ENCODE assay signal across 22 cellular contexts in the genomic region with DNA sequence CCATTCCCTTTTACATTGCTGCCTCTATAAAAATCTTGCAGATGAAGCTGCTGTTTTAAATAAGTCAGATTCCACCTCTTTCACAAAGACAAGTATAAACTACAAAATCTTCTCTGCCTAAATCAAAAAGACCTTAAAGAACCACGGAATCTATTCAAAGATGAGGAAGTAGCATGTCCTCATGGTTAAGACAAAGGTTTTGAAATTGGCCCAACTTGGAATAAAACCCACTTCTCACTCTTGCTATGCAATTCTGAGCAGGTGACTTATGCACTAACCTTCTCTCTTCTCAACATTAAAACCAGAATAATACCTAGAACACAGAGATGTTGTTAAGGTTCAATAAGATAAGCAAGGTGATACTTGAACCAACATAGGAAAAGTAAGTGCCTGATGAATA.
DNase-seq lines count a peak whose midpoint lies in the region; ATAC-seq and TF ChIP-seq lines count a peak whose summit lies in the region.
"Had no signal": no experiment of that assay in that cellular context is flagged by ENCODE, and none has a peak within 500 bp of the region (broad histone marks: within the 10 kb centered on the region; RNA-seq: fewer than 3 reads in every experiment).

No MANE protein-coding gene starts in this region.

- POLR2A ChIA-PET in CD8-positive, alpha-beta T cell (lab: Charles Lee), result interaction anchor here (0.6 to 2.2 kb wide), 16 partner anchors 8 to 354 kb away, joined by 3 to 10 read pairs (median 3); a partner anchor contains a TSS
- POLR2A ChIA-PET in T-cell (lab: Charles Lee), result interaction anchor here in 1 of 2 donors (0.8 to 1.2 kb wide), 4 partner anchors 30 to 60 kb away, joined by 3 to 5 read pairs (median 4); no protein-coding TSS in a partner anchor

- CTCF ChIA-PET in CD8-positive, alpha-beta T cell (lab: Charles Lee), result interaction anchor here (1.0 to 1.1 kb wide), 2 partner anchors 45 to 177 kb away, joined by 3 read pairs; no protein-coding TSS in a partner anchor
- CTCF ChIA-PET in T-cell (lab: Charles Lee), result interaction anchor here (0.6 to 1.2 kb wide), 5 partner anchors 10 to 35 kb away, joined by 3 to 10 read pairs (median 3); no protein-coding TSS in a partner anchor

- peaks cover 89% of the 10 kb centered on the region for H3K4me1 Mint-ChIP-seq in activated T-cell treated with anti-CD3 and anti-CD28 coated beads, Interleukin-2, amount 50 U/mL, for 24 hours (ENCODE audit: low read depth)
- peaks cover 85% of the 10 kb centered on the region for H3K4me1 Mint-ChIP-seq in CD8-positive, alpha-beta T cell (ENCODE audit: low read depth)
- H3K4me1 Mint-ChIP-seq in T-cell, result peaks cover 88 to 93% (median 89%) of the 10 kb centered on the region in 3 donors
- H3K4me1 Mint-ChIP-seq in mesothelial cell of epicardium, result peaks cover 8% of the 10 kb centered on the region
- peaks cover 11 to 14% of the 10 kb centered on the region in 2 donors for H3K4me1 Mint-ChIP-seq in natural killer cell treated with Interleukin-12 subunit alpha and Interleukin-12 subunit beta and Interleukin-15 and Interleukin-18, amount 100 ng/mL, for 72 hours (ENCODE audit: low read depth in 2 of 2)
- H3K4me1 Mint-ChIP-seq: neural crest cell had no signal

- no peak overlapping the region for H3K4me3 ChIP-seq in CD8-positive, alpha-beta T cell (ENCODE audit: low read depth, low read length)
- no peak overlapping the region for H3K4me3 ChIP-seq in lower lobe of right lung
- H3K4me3 ChIP-seq: suprapubic skin had no signal

- no peak for DNase-seq in activated T-cell treated with anti-CD3 and anti-CD28 coated beads, Interleukin-2, amount 50 U/mL, for 24 hours
- DNase-seq in activated T-cell treated with anti-CD3 and anti-CD28 coated beads, Interleukin-2, amount 50 U/mL, for 1 hour, result no peak
- DNase-seq in CD8-positive, alpha-beta T cell, result no peak
- no peak for DNase-seq in T-cell
- DNase-seq in mesothelial cell of epicardium (ENCODE audit: low spot score in 2 of 2, unreplicated experiment in 2 of 2), result no peak
- no peak for DNase-seq in lower lobe of right lung
- no peak for DNase-seq in natural killer cell treated with Interleukin-12 subunit alpha and Interleukin-12 subunit beta and Interleukin-15 and Interleukin-18, amount 100 ng/mL, for 72 hours (ENCODE audit: low spot score)
- no peak for DNase-seq in NCI-H2227 treated with DMSO at 0.1 percent for 48 hours (lab: John Stamatoyannopoulos, UW)
- DNase-seq: ACHN; activated CD8-positive, alpha-beta memory T cell treated with anti-CD3 and anti-CD28 coated beads, Interleukin-2, amount 10 ng/mL, durations not matched to agents 7 days and 5 days; activated gamma-delta T cell; DMS53; GF-D8; H7; NCI-H1417 treated with DMSO at 0.1 percent for 48 hours; NCI-H510A had no signal

- H3K27me3 ChIP-seq in CD8-positive, alpha-beta T cell (ENCODE audit: insufficient read depth, low read length), result no peaks in the 10 kb centered on the region
- no peaks in the 10 kb centered on the region for H3K27me3 ChIP-seq in lower lobe of right lung (ENCODE audit: low read depth)
- H3K27me3 ChIP-seq: suprapubic skin had no signal

- H3K4me3 Mint-ChIP-seq in activated T-cell treated with anti-CD3 and anti-CD28 coated beads, Interleukin-2, amount 50 U/mL, for 24 hours, result peak overlapping the region; percentile 3
- H3K4me3 Mint-ChIP-seq in CD8-positive, alpha-beta T cell, result peak overlapping the region; percentile 63
- H3K4me3 Mint-ChIP-seq in T-cell (peak overlapping the region; percentile 67 to 84 (median 77)), mesothelial cell of epicardium (no peak overlapping the region)
- H3K4me3 Mint-ChIP-seq in natural killer cell treated with Interleukin-12 subunit alpha and Interleukin-12 subunit beta and Interleukin-15 and Interleukin-18, amount 100 ng/mL, for 72 hours, result no peak overlapping the region
- H3K4me3 Mint-ChIP-seq: activated CD8-positive, alpha-beta memory T cell treated with anti-CD3 and anti-CD28 coated beads, Interleukin-2, amount 10 ng/mL, durations not matched to agents 7 days and 5 days; neural crest cell had no signal

- H3K36me3 Mint-ChIP-seq in activated T-cell treated with anti-CD3 and anti-CD28 coated beads, Interleukin-2, amount 50 U/mL, for 24 hours (ENCODE audit: low read depth), result peaks cover 27% of the 10 kb centered on the region
- H3K36me3 Mint-ChIP-seq in CD8-positive, alpha-beta T cell, result peaks cover 30% of the 10 kb centered on the region
- H3K36me3 Mint-ChIP-seq in T-cell (peaks cover 34% of the 10 kb centered on the region), mesothelial cell of epicardium (peaks cover 19% of the 10 kb centered on the region)
- H3K36me3 Mint-ChIP-seq in natural killer cell treated with Interleukin-12 subunit alpha and Interleukin-12 subunit beta and Interleukin-15 and Interleukin-18, amount 100 ng/mL, for 72 hours, result no peaks in the 10 kb centered on the region

- no peaks in the 10 kb centered on the region for H3K36me3 ChIP-seq in CD8-positive, alpha-beta T cell (ENCODE audit: insufficient read depth, low read length)
- no peaks in the 10 kb centered on the region for H3K36me3 ChIP-seq in lower lobe of right lung
- H3K36me3 ChIP-seq: suprapubic skin had no signal

- peak overlapping the region; percentile 90 for H3K27ac Mint-ChIP-seq in activated T-cell treated with anti-CD3 and anti-CD28 coated beads, Interleukin-2, amount 50 U/mL, for 24 hours
- H3K27ac Mint-ChIP-seq in CD8-positive, alpha-beta T cell, result peak overlapping the region; percentile 95
- H3K27ac Mint-ChIP-seq in T-cell, result peak overlapping the region; percentile 97 to 98
- H3K27ac Mint-ChIP-seq in mesothelial cell of epicardium, result peak overlapping the region; percentile 66
- H3K27ac Mint-ChIP-seq in natural killer cell treated with Interleukin-12 subunit alpha and Interleukin-12 subunit beta and Interleukin-15 and Interleukin-18, amount 100 ng/mL, for 72 hours, result no peak overlapping the region

- peaks cover 95% of the 10 kb centered on the region for H3K4me1 ChIP-seq in CD8-positive, alpha-beta T cell (ENCODE audit: insufficient read depth, low read length)
- H3K4me1 ChIP-seq in lower lobe of right lung, result no peaks in the 10 kb centered on the region
- H3K4me1 ChIP-seq: suprapubic skin had no signal

- H3K9me3 ChIP-seq in CD8-positive, alpha-beta T cell (ENCODE audit: low read length), result no peaks in the 10 kb centered on the region
- H3K9me3 ChIP-seq in lower lobe of right lung, result no peaks in the 10 kb centered on the region
- H3K9me3 ChIP-seq: suprapubic skin had no signal

- H3K27ac ChIP-seq in CD8-positive, alpha-beta T cell (ENCODE audit: low read depth, low read length), result peak overlapping the region; percentile 92
- no peak overlapping the region for H3K27ac ChIP-seq in lower lobe of right lung
- H3K27ac ChIP-seq: epithelial cell of prostate, suprapubic skin had no signal

- no peaks in the 10 kb centered on the region for H3K27me3 Mint-ChIP-seq in activated T-cell treated with anti-CD3 and anti-CD28 coated beads, Interleukin-2, amount 50 U/mL, for 24 hours
- no peaks in the 10 kb centered on the region for H3K27me3 Mint-ChIP-seq in CD8-positive, alpha-beta T cell (ENCODE audit: low read depth)
- no peaks in the 10 kb centered on the region for H3K27me3 Mint-ChIP-seq in T-cell
- no peaks in the 10 kb centered on the region for H3K27me3 Mint-ChIP-seq in mesothelial cell of epicardium (ENCODE audit: low read depth)
- H3K27me3 Mint-ChIP-seq in natural killer cell treated with Interleukin-12 subunit alpha and Interleukin-12 subunit beta and Interleukin-15 and Interleukin-18, amount 100 ng/mL, for 72 hours, result no peaks in the 10 kb centered on the region
- H3K27me3 Mint-ChIP-seq: activated CD8-positive, alpha-beta memory T cell treated with anti-CD3 and anti-CD28 coated beads, Interleukin-2, amount 10 ng/mL, durations not matched to agents 7 days and 5 days had no signal

- intact Hi-C loops in CD8-positive, alpha-beta T cell (cut with DNase I, micrococcal nuclease), result loop anchor here in 1 of 2 experiments (5.0 kb wide), 1 partner anchor 114 kb away; no protein-coding TSS in a partner anchor
- intact Hi-C loops in lower lobe of right lung (cut with DNase I), result no loop called here

- no peak for TF ChIP-seq CTCF in CD8-positive, alpha-beta T cell (IDR thresholded peaks at IDR 0.05)
- TF ChIP-seq CTCF in mesothelial cell of epicardium (IDR thresholded peaks at IDR 0.05; ENCODE audit: unreplicated experiment) (no peak), lower lobe of right lung (IDR thresholded peaks at IDR 0.05) (no peak)

- no peaks in the 10 kb centered on the region for H3K9me3 Mint-ChIP-seq in activated T-cell treated with anti-CD3 and anti-CD28 coated beads, Interleukin-2, amount 50 U/mL, for 24 hours
- H3K9me3 Mint-ChIP-seq in CD8-positive, alpha-beta T cell, result peaks cover 2% of the 10 kb centered on the region
- no peaks in the 10 kb centered on the region for H3K9me3 Mint-ChIP-seq in T-cell
- peaks cover 3% of the 10 kb centered on the region for H3K9me3 Mint-ChIP-seq in mesothelial cell of epicardium
- H3K9me3 Mint-ChIP-seq in natural killer cell treated with Interleukin-12 subunit alpha and Interleukin-12 subunit beta and Interleukin-15 and Interleukin-18, amount 100 ng/mL, for 72 hours, result no peaks in the 10 kb centered on the region
- H3K9me3 Mint-ChIP-seq: neural crest cell had no signal

- ATAC-seq in CD8-positive, alpha-beta T cell, result no peak
- no peak for ATAC-seq in T-cell (replicated peaks in 1 of 4)
- ATAC-seq in lower lobe of right lung, result no peak
- ATAC-seq in natural killer cell treated with Interleukin-12 subunit alpha and Interleukin-12 subunit beta and Interleukin-15 and Interleukin-18, amount 100 ng/mL, for 72 hours, result no peak
- ATAC-seq: activated CD4-positive, CD25-positive, alpha-beta regulatory T cell treated with anti-CD3 and anti-CD28 coated beads, Interleukin-2, amount 50 U/mL, for 24 hours; activated CD8-positive, alpha-beta memory T cell treated with anti-CD3 and anti-CD28 coated beads, Interleukin-2, amount 10 ng/mL, durations not matched to agents 7 days and 5 days; HepG2; left lobe of liver had no signal

Comparison
In these comparisons a context has a peak if more than half of its experiments do, and no peak if none do; other contexts are left out.
1. H3K27ac Mint-ChIP-seq: peak in activated T-cell treated with anti-CD3 and anti-CD28 coated beads, Interleukin-2, amount 50 U/mL, for 24 hours (single experiment), CD8-positive, alpha-beta T cell (single experiment), T-cell (2 of 2) and mesothelial cell of epicardium (single experiment); none in natural killer cell treated with Interleukin-12 subunit alpha and Interleukin-12 subunit beta and Interleukin-15 and Interleukin-18, amount 100 ng/mL, for 72 hours (0 of 2).
2. H3K4me3 Mint-ChIP-seq: peak in activated T-cell treated with anti-CD3 and anti-CD28 coated beads, Interleukin-2, amount 50 U/mL, for 24 hours (single experiment), CD8-positive, alpha-beta T cell (single experiment) and T-cell (3 of 3); none in mesothelial cell of epicardium (single experiment) and natural killer cell treated with Interleukin-12 subunit alpha and Interleukin-12 subunit beta and Interleukin-15 and Interleukin-18, amount 100 ng/mL, for 72 hours (single experiment).